ENCODE assay signal across 2 cellular contexts in genomic region chr2:207130958-207131521, GRCh38.
TF ChIP-seq lines count a peak whose summit lies in the region.

No MANE protein-coding gene starts in this region.

TF ChIP-seq in SK-N-SH, 30 proteins besides CTCF, POLR2A, EP300 and RAD21 (continued from another document):
- TF ChIP-seq TAF1 (IDR thresholded peaks at IDR 0.05; ENCODE audit: borderline replicate concordance, low read depth, low read length), result no peak
- no peak for TF ChIP-seq YY1 (IDR thresholded peaks at IDR 0.05; ENCODE audit: low read depth)
- no peak for TF ChIP-seq SIN3A (IDR thresholded peaks at IDR 0.05; ENCODE audit: borderline replicate concordance, low read depth, low read length)
- no peak for TF ChIP-seq NRF1 (IDR thresholded peaks at IDR 0.05; ENCODE audit: low read depth, low read length)
- TF ChIP-seq FOSL2 (IDR thresholded peaks at IDR 0.05; ENCODE audit: borderline replicate concordance, low read depth), result no peak
- TF ChIP-seq MXI1 (IDR thresholded peaks at IDR 0.05; ENCODE audit: low read depth, low read length), result no peak
- TF ChIP-seq FOXM1 (IDR thresholded peaks at IDR 0.05; ENCODE audit: low read depth), result no peak
- no peak for TF ChIP-seq ZBTB33 (IDR thresholded peaks at IDR 0.05; ENCODE audit: borderline replicate concordance, low read depth)
- no peak for TF ChIP-seq CHD2 (IDR thresholded peaks at IDR 0.05; ENCODE audit: low read length, partially characterized antibody)
- TF ChIP-seq GATA2 (CRISPR knock-in tag; IDR thresholded peaks at IDR 0.05), result no peak
- no peak for TF ChIP-seq PBX3 (IDR thresholded peaks at IDR 0.05)
- no peak for TF ChIP-seq EZH2phosphoT487 (IDR thresholded peaks at IDR 0.05; ENCODE audit: borderline replicate concordance, low read depth)
- TF ChIP-seq IRF3 (IDR thresholded peaks at IDR 0.05; ENCODE audit: low read depth, low read length), result no peak
- no peak for TF ChIP-seq MAX (IDR thresholded peaks at IDR 0.05; ENCODE audit: low read depth)
TF ChIP-seq in SK-N-SH: peak in this region for 0.

TF ChIP-seq in SK-N-SH treated with all-trans-retinoic acid at 6 μM for 48 hours, 23 proteins besides CTCF, POLR2A, EP300 and RAD21 (continued from another document):
- TF ChIP-seq TSHZ2 (CRISPR knock-in tag; IDR thresholded peaks at IDR 0.05) (no peak), ZNF565 (CRISPR knock-in tag; conservative IDR thresholded peaks at IDR 0.05; ENCODE audit: low read depth) (no peak)
